23 cellular contexts compared by ENCODE assay signal in the genomic region with DNA sequence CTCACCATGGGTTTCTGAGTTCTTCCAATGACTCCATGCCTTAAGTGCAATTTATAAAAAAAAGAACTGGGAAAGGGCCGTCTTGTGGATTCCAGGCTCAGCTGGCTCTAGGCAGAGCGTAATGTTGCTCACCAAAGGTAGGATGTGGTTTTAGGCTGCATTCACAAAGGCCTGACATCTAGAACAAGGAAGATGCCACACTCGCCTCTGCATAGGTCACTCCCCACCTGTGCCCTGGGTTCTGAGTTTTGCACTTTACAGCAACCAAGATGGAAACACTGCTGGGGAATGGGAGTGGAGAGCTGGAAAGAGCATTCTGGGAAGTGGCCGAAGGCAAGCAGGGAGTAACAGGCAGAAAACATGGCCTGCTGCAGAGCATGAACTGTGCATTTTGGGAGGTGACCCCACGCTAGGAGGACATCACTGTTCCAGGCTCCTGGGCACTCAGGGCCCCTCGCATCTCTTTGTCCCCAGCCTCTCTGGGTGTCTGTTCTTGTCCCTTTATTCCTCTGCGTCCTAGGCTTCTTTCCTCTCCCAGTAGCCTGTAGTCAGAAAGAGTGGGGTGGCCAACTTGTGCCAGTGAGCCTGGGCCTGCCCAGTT. TPM values are rescaled to one million over a fixed set of nuclear protein-coding genes. Genes with fewer than 3 reads are reported as not detected.
DNase-seq lines count a peak whose midpoint lies in the region; ATAC-seq, FAIRE-seq and TF ChIP-seq lines count a peak whose summit lies in the region.
"Had no signal": no experiment of that assay in that cellular context is flagged by ENCODE, and none has a peak within 500 bp of the region (broad histone marks: within the 10 kb centered on the region; RNA-seq: fewer than 3 reads in every experiment).

No MANE protein-coding gene starts in this region.

- H3K4me1 ChIP-seq in upper lobe of right lung, result peaks cover 24% of the 10 kb centered on the region

- no peak overlapping the region for H3K4me3 ChIP-seq in bronchial epithelial cell (ENCODE audit: low read depth, low read length)
- no peak overlapping the region for H3K4me3 ChIP-seq in upper lobe of right lung
- H3K4me3 ChIP-seq: A549 had no signal

- peak; percentile 55 for FAIRE-seq in bronchial epithelial cell (lab: Jason Lieb, UNC)
- FAIRE-seq: A549, D721Med had no signal

- peak; percentile 8 for DNase-seq in activated CD8-positive, alpha-beta memory T cell treated with anti-CD3 and anti-CD28 coated beads, Interleukin-2, amount 50 U/mL, for 48 hours
- no peak for DNase-seq in activated CD8-positive, alpha-beta memory T cell treated with anti-CD3 and anti-CD28 coated beads for 24 hours
- DNase-seq in bronchial epithelial cell (ENCODE audit: low read depth) (no peak), mesenteric fat pad (ENCODE audit: low spot score) (peak; percentile 57), upper lobe of right lung (peak; percentile 25), DMS53 (lab: John Stamatoyannopoulos, UW) (no peak), glomerular visceral epithelial cell (ENCODE audit: extremely low spot score) (no peak), NCI-H2107 (lab: John Stamatoyannopoulos, UW) (no peak)
- DNase-seq: MV-4-11, NCI-H1105 treated with DMSO at 0.1 percent for 48 hours, NCI-H1694, NCI-H2081, NCI-H2171 treated with DMSO at 0.1 percent for 48 hours, NCI-H524 treated with DMSO at 0.1 percent for 48 hours, NCI-H82, OCI-M1, Right ventricle myocardium superior had no signal

- H3K36me3 ChIP-seq in bronchial epithelial cell (ENCODE audit: control insufficient read depth, insufficient read depth, low read length), result no peaks in the 10 kb centered on the region
- no peaks in the 10 kb centered on the region for H3K36me3 ChIP-seq in upper lobe of right lung

- no peaks in the 10 kb centered on the region for H3K9me3 ChIP-seq in upper lobe of right lung

- ATAC-seq in upper lobe of right lung, result no peak
- ATAC-seq: A549 had no signal

- intact Hi-C loops in upper lobe of right lung (cut with DNase I), result no loop called here

- no peak overlapping the region for H3K27ac ChIP-seq in upper lobe of right lung

- H3K27me3 ChIP-seq in bronchial epithelial cell (ENCODE audit: control insufficient read depth, insufficient read depth, low read length) (no peaks in the 10 kb centered on the region), upper lobe of right lung (no peaks in the 10 kb centered on the region)

- TF ChIP-seq CTCF in bronchial epithelial cell (IDR thresholded peaks at IDR 0.05; ENCODE audit: insufficient read depth, low read length, severe bottlenecking), result no peak
- TF ChIP-seq CTCF in upper lobe of right lung (IDR thresholded peaks at IDR 0.05), result no peak

RNA-seq across cellular contexts. Expression of gene FCN2, which starts 12.3 kb away (rescaled TPM):
- not detected in 2 replicates for total RNA-seq in bronchial epithelial cell
- 1.2 TPM for total RNA-seq in mesenteric fat pad
- not detected for total RNA-seq in upper lobe of right lung
- total RNA-seq: B cell, H7, M059J, RPMI7951 had no signal

RNA-seq across cellular contexts. Expression of gene FCN1, which starts 24.8 kb away (rescaled TPM):
- not detected in 2 replicates for total RNA-seq in bronchial epithelial cell
- total RNA-seq in mesenteric fat pad, result 27.9 TPM
- 63.0 TPM for total RNA-seq in upper lobe of right lung
- total RNA-seq: H7, M059J, RPMI7951 had no signal

Comparison
In these comparisons a context has a peak if more than half of its experiments do, and no peak if none do; other contexts are left out.
1. DNase-seq: peak in activated CD8-positive, alpha-beta memory T cell treated with anti-CD3 and anti-CD28 coated beads, Interleukin-2, amount 50 U/mL, for 48 hours (single experiment), mesenteric fat pad (single experiment) and upper lobe of right lung (single experiment); none in activated CD8-positive, alpha-beta memory T cell treated with anti-CD3 and anti-CD28 coated beads for 24 hours (single experiment), bronchial epithelial cell (single experiment), DMS53 (single experiment), glomerular visceral epithelial cell (single experiment) and NCI-H2107 (single experiment).
2. RNA of gene FCN1, which starts 24.8 kb away (total RNA-seq): 63.0 TPM in upper lobe of right lung (single experiment) and 27.9 TPM in mesenteric fat pad (single experiment); not detected in bronchial epithelial cell; every median in the first group is over 10 times any median in the second.